In the genomic region with DNA sequence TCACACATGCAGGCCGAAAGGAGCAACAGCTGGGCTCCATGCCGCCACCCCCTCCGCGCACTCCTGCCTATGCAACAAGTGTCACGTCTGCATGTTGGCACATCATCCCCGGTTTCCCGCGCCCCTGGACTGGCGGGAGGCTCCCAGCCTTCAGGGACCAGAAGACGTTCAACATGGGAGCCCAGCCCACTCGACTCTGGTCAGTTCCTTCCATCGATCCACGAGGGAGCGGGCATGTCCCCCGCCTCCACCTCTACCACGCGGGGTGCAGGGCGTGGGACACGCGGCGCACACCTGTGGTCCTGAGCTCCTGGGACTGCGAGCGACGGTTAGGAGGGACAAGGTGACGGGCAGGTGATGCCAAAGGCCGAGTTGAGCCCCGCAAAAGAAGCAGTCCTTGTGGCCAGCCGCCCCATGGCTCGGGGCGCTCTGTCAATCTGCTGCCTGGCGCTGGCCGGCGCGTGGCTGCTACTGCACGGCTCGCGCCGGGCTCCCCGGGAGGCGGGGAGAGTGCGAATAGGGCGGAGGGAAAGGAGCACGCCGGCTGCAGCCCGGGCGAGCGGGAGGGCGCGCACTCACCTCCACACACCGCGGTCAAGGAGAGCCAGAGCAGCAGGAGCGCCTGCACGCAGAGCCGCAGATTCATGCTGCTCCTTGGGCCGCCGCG, we compare ENCODE assay signal across 8 cellular contexts. TPM values are rescaled to one million over a fixed set of nuclear protein-coding genes. Genes with fewer than 3 reads are reported as not detected.
A peak's percentile ranks its signal among the peaks of the same experiment; 100 is the strongest.
DNase-seq lines count a peak whose midpoint lies in the region; ATAC-seq, FAIRE-seq and TF ChIP-seq lines count a peak whose summit lies in the region.

No MANE protein-coding gene starts in this region.

- H3K9me3 Mint-ChIP-seq in activated T-cell treated with anti-CD3 and anti-CD28 coated beads, Interleukin-2, amount 50 U/mL, for 4 hours, result no peaks in the 10 kb centered on the region

- H3K27me3 Mint-ChIP-seq in activated T-cell treated with anti-CD3 and anti-CD28 coated beads, Interleukin-2, amount 50 U/mL, for 4 hours (ENCODE audit: low read depth), result peaks cover 16% of the 10 kb centered on the region

- intact Hi-C loops in left cardiac atrium (cut with DNase I), result no loop called here

- H3K4me3 Mint-ChIP-seq in activated T-cell treated with anti-CD3 and anti-CD28 coated beads, Interleukin-2, amount 50 U/mL, for 4 hours, result peak overlapping the region; percentile 68

- peak overlapping the region; percentile 34 for H3K4me3 ChIP-seq in retinal pigment epithelial cell (ENCODE audit: low read length)

- no peak for TF ChIP-seq CTCF in retinal pigment epithelial cell (conservative IDR thresholded peaks at IDR 0.05; ENCODE audit: low read depth, low read length)

- DNase-seq in activated gamma-delta T cell (lab: John Stamatoyannopoulos, UW), result peak; percentile 16
- no peak for DNase-seq in activated gamma-delta T cell treated with Interleukin-2 at 50 U/mL for 16 hours
- no peak for DNase-seq in activated T-cell treated with anti-CD3 and anti-CD28 coated beads, Interleukin-2, amount 50 U/mL, for 4 hours
- no peak for DNase-seq in left cardiac atrium
- no peak for DNase-seq in retinal pigment epithelial cell (ENCODE audit: low read depth)
- no peak for DNase-seq in dermis blood vessel endothelial cell
- DNase-seq in GM19239 (ENCODE audit: insufficient read length, low spot score), result no peak

- no peak for FAIRE-seq in GM19239 (lab: Jason Lieb, UNC)

- H3K36me3 Mint-ChIP-seq in activated T-cell treated with anti-CD3 and anti-CD28 coated beads, Interleukin-2, amount 50 U/mL, for 4 hours (ENCODE audit: insufficient read depth), result no peaks in the 10 kb centered on the region

- H3K4me1 Mint-ChIP-seq in activated T-cell treated with anti-CD3 and anti-CD28 coated beads, Interleukin-2, amount 50 U/mL, for 4 hours (ENCODE audit: low read depth), result peaks cover 7% of the 10 kb centered on the region

- ATAC-seq in HG03460 (IDR thresholded peaks at IDR 0.05; ENCODE audit: unreplicated experiment) (peak; percentile 64), left cardiac atrium (peak; percentile 76 to 82)
- ATAC-seq in activated T-cell treated with anti-CD3 and anti-CD28 coated beads, Interleukin-2, amount 50 U/mL, for 4 hours, result peak; percentile 70 to 77

RNA-seq across cellular contexts. Expression of a gene that starts 0.6 kb away (rescaled TPM):
- under 1 TPM; 0.11 to 0.18 (median 0.11) TPM for total RNA-seq in activated T-cell treated with anti-CD3 and anti-CD28 coated beads, Interleukin-2, amount 50 U/mL, for 4 hours
- 10 to 100 TPM in 1 of 2 donors, 1 to 10 TPM in 1; 5.7 to 18.0 TPM for total RNA-seq in left cardiac atrium
- 58.9 and 124 TPM in 2 replicates for total RNA-seq in dermis blood vessel endothelial cell

Comparison
In these comparisons a context has a peak if more than half of its experiments do, and no peak if none do; other contexts are left out.
1. RNA of a gene that starts 0.6 kb away (total RNA-seq): 58.9 to 124 TPM in dermis blood vessel endothelial cell and 5.7 to 18.0 TPM in left cardiac atrium; 0.11 to 0.18 TPM in activated T-cell treated with anti-CD3 and anti-CD28 coated beads, Interleukin-2, amount 50 U/mL, for 4 hours; every median in the first group is over 4 times any median in the second.
2. Peak in every context shown above with its lines, with median percentiles within 50 percentile points of each other: ATAC-seq.